Comparison of ENCODE assay signal across 26 cellular contexts in genomic region chr4:136893638-136894037, GRCh38.
"Had no signal": no experiment of that assay in that cellular context is flagged by ENCODE, and none has a peak within 500 bp of the region (broad histone marks: within the 10 kb centered on the region; RNA-seq: fewer than 3 reads in every experiment).

No MANE protein-coding gene starts in this region.

- H3K4me3 Mint-ChIP-seq: activated CD4-positive, alpha-beta memory T cell treated with anti-CD3 and anti-CD28 coated beads, Interleukin-2, amount 10 ng/mL, durations not matched to agents 7 days and 5 days; activated CD4-positive, alpha-beta T cell treated with anti-CD3 and anti-CD28 coated beads for 36 hours; activated naive CD4-positive, alpha-beta T cell treated with anti-CD3 and anti-CD28 coated beads for 36 hours; activated naive CD8-positive, alpha-beta T cell; activated T-helper 17 cell treated with anti-CD3 and anti-CD28 coated beads, Interleukin-2, amount 50 U/mL, for 72 hours; IgD-negative memory B cell; T-helper 1 cell treated with Interleukin-12 subunit alpha and Interleukin-12 subunit beta and Interleukin-4 antibody, amounts not matched to agents 30 μg/mL and 1 μg/mL, for 36 hours had no signal

- H3K9ac ChIP-seq: SK-N-SH had no signal

- DNase-seq: activated CD4-positive, alpha-beta memory T cell treated with anti-CD3 and anti-CD28 coated beads, Interleukin-2, amount 10 ng/mL, durations not matched to agents 7 days and 5 days; activated CD4-positive, alpha-beta T cell treated with anti-CD3 and anti-CD28 coated beads for 36 hours; activated CD4-positive, alpha-beta T cell treated with anti-CD3 and anti-CD28 coated beads, Interleukin-2, amount 50 U/mL, for 1 hour; activated CD4-positive, CD25-positive, alpha-beta regulatory T cell; activated gamma-delta T cell; activated naive CD4-positive, alpha-beta T cell treated with anti-CD3 and anti-CD28 coated beads for 36 hours; activated T-cell treated with anti-CD3 and anti-CD28 coated beads for 4 hours; activated T-cell treated with anti-CD3 and anti-CD28 coated beads, Interleukin-2, amount 50 U/mL, for 48 hours; brain microvascular endothelial cell; cerebellar nuclear complex; KG1; NCI-H1092; NCI-H1417 treated with DMSO at 0.1 percent for 48 hours; NCI-H1694; NCI-H2029; NCI-H2107; NCI-H345; NCI-H510A treated with DMSO at 0.1 percent for 48 hours; NCI-H69; SJCRH30; SK-N-SH had no signal

- H3K27ac ChIP-seq: brain microvascular endothelial cell, SJCRH30, VCaP had no signal

- H3K4me2 ChIP-seq: SK-N-SH had no signal

- ATAC-seq: activated CD4-positive, alpha-beta T cell treated with anti-CD3 and anti-CD28 coated beads for 36 hours; activated T-helper 17 cell treated with anti-CD3 and anti-CD28 coated beads, Interleukin-2, amount 50 U/mL, for 72 hours had no signal

- H3K9me3 ChIP-seq: SJCRH30, SK-N-SH had no signal

- H3K9me3 Mint-ChIP-seq: activated CD4-positive, alpha-beta memory T cell treated with anti-CD3 and anti-CD28 coated beads, Interleukin-2, amount 10 ng/mL, durations not matched to agents 7 days and 5 days; activated naive CD4-positive, alpha-beta T cell treated with anti-CD3 and anti-CD28 coated beads for 36 hours; activated T-helper 17 cell treated with anti-CD3 and anti-CD28 coated beads, Interleukin-2, amount 50 U/mL, for 72 hours; T-helper 1 cell treated with Interleukin-12 subunit alpha and Interleukin-12 subunit beta and Interleukin-4 antibody, amounts not matched to agents 30 μg/mL and 1 μg/mL, for 36 hours had no signal

- H3K27me3 ChIP-seq: brain microvascular endothelial cell, SJCRH30 had no signal

- H3K4me3 ChIP-seq: SJCRH30 had no signal

- H3K36me3 ChIP-seq: brain microvascular endothelial cell, SJCRH30 had no signal

- H3K36me3 Mint-ChIP-seq: activated naive CD8-positive, alpha-beta T cell; IgD-negative memory B cell had no signal

- H3K4me1 Mint-ChIP-seq: activated CD4-positive, alpha-beta memory T cell treated with anti-CD3 and anti-CD28 coated beads, Interleukin-2, amount 10 ng/mL, durations not matched to agents 7 days and 5 days; activated CD4-positive, alpha-beta T cell treated with anti-CD3 and anti-CD28 coated beads for 36 hours; activated T-helper 17 cell treated with anti-CD3 and anti-CD28 coated beads, Interleukin-2, amount 50 U/mL, for 72 hours; IgD-negative memory B cell had no signal

- H3K27ac Mint-ChIP-seq: activated CD4-positive, alpha-beta memory T cell treated with anti-CD3 and anti-CD28 coated beads, Interleukin-2, amount 10 ng/mL, durations not matched to agents 7 days and 5 days; activated CD4-positive, alpha-beta T cell treated with anti-CD3 and anti-CD28 coated beads for 36 hours; activated naive CD4-positive, alpha-beta T cell treated with anti-CD3 and anti-CD28 coated beads for 36 hours; activated naive CD8-positive, alpha-beta T cell; activated T-helper 17 cell treated with anti-CD3 and anti-CD28 coated beads, Interleukin-2, amount 50 U/mL, for 72 hours; IgD-negative memory B cell; T-helper 1 cell treated with Interleukin-12 subunit alpha and Interleukin-12 subunit beta and Interleukin-4 antibody, amounts not matched to agents 30 μg/mL and 1 μg/mL, for 36 hours had no signal
